ENCODE assay signal across 23 cellular contexts in the genomic region with DNA sequence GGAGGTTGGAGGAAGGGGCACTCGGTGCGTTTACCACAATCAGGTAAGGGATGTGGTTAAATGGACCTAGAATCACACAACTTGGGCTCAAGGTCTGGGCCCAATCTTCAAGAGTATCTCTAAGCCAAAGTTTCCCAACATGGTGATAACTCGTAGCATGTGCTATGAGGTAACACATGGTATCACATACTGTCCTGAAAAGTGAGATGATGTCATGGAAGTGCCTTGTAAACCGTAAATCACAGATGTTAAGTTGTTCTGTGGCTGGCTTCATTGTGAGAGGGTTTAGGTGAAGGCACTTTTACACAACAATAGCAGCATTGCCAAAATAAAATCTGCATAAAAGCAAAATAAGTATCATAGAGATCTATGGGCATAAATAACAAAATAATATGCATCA.
A peak's percentile ranks its signal among the peaks of the same experiment; 100 is the strongest.
DNase-seq lines count a peak whose midpoint lies in the region; ATAC-seq and TF ChIP-seq lines count a peak whose summit lies in the region.
"Had no signal": no experiment of that assay in that cellular context is flagged by ENCODE, and none has a peak within 500 bp of the region (broad histone marks: within the 10 kb centered on the region; RNA-seq: fewer than 3 reads in every experiment).

No MANE protein-coding gene starts in this region.

- H2AK5ac ChIP-seq in trophoblast cell (ENCODE audit: low read length), result no peak overlapping the region

- peak overlapping the region; percentile 98 for H3K23ac ChIP-seq in trophoblast cell (ENCODE audit: low read length)

- no peak overlapping the region for H2BK5ac ChIP-seq in trophoblast cell (ENCODE audit: low read depth, low read length, poor library complexity)

- H2AFZ ChIP-seq in trophoblast cell (ENCODE audit: insufficient read depth, low read length, poor library complexity), result no peak overlapping the region

- H3K4ac ChIP-seq in trophoblast cell (ENCODE audit: low read depth, low read length), result no peak overlapping the region

- H2BK120ac ChIP-seq in trophoblast cell (ENCODE audit: insufficient read depth, low read length, poor library complexity), result no peak overlapping the region

- no peaks in the 10 kb centered on the region for H3K36me3 Mint-ChIP-seq in activated naive CD4-positive, alpha-beta T cell treated with anti-CD3 and anti-CD28 coated beads, Interleukin-2, amount 50 U/mL, for 72 hours
- H3K36me3 Mint-ChIP-seq: CD14-positive monocyte; CD4-positive, alpha-beta memory T cell; CD4-positive, CD25-positive, alpha-beta regulatory T cell; CD8-positive, alpha-beta memory T cell had no signal

- no peak overlapping the region for H4K8ac ChIP-seq in trophoblast cell (ENCODE audit: low read depth, low read length)

- H3K79me2 ChIP-seq in trophoblast cell (ENCODE audit: control insufficient read depth, insufficient read depth, low read length, poor library complexity), result no peaks in the 10 kb centered on the region

- peak overlapping the region; percentile 56 for H3K9ac ChIP-seq in trophoblast cell (ENCODE audit: low read length)
- H3K9ac ChIP-seq: BLaER1 had no signal

- TF ChIP-seq POLR2A in spleen (IDR thresholded peaks at IDR 0.05), result no peak

- H4K91ac ChIP-seq in trophoblast cell (ENCODE audit: low read depth, low read length), result no peak overlapping the region

- no peak overlapping the region for H4K12ac ChIP-seq in trophoblast cell (ENCODE audit: low read depth, low read length)

- H3K14ac ChIP-seq in trophoblast cell (ENCODE audit: low read length), result no peak overlapping the region

- TF ChIP-seq CTCF in HEK293 (tag by site-specific recombination; IDR thresholded peaks at IDR 0.05) (no peak), spleen (IDR thresholded peaks at IDR 0.05 in 8 of 11, conservative IDR thresholded peaks at IDR 0.05 in 3 of 11) (no peak)

- H3K4me3 ChIP-seq in HEK293 (ENCODE audit: low read depth, low read length) (no peak overlapping the region), trophoblast cell (ENCODE audit: low read depth, low read length) (no peak overlapping the region), spleen (no peak overlapping the region)
- H3K4me3 ChIP-seq: BLaER1, GM12878 had no signal

- no peak overlapping the region for H3K18ac ChIP-seq in trophoblast cell (ENCODE audit: low read length)

- H3K9me3 Mint-ChIP-seq in activated naive CD4-positive, alpha-beta T cell treated with anti-CD3 and anti-CD28 coated beads, Interleukin-2, amount 50 U/mL, for 72 hours, result no peaks in the 10 kb centered on the region
- H3K9me3 Mint-ChIP-seq: CD14-positive monocyte; CD4-positive, alpha-beta memory T cell; CD8-positive, alpha-beta memory T cell had no signal

- CTCF ChIA-PET in HEK293 (lab: Yijun Ruan, JAX), result no interaction called here
- CTCF ChIA-PET in HEK293T (lab: Yijun Ruan, JAX), result no interaction called here

- H3K27ac ChIP-seq in HEK293 (ENCODE audit: extremely low read depth, low read depth, low read length) (no peak overlapping the region), trophoblast cell (ENCODE audit: low read depth, low read length) (no peak overlapping the region), spleen (no peak overlapping the region)
- H3K27ac ChIP-seq: BLaER1 had no signal

- no peak for ATAC-seq in activated naive CD4-positive, alpha-beta T cell treated with anti-CD3 and anti-CD28 coated beads, Interleukin-2, amount 50 U/mL, for 72 hours
- ATAC-seq: GM12878 had no signal

- H2BK12ac ChIP-seq in trophoblast cell (ENCODE audit: low read length), result no peak overlapping the region

- H3K27ac Mint-ChIP-seq in activated naive CD4-positive, alpha-beta T cell treated with anti-CD3 and anti-CD28 coated beads, Interleukin-2, amount 50 U/mL, for 72 hours, result no peak overlapping the region
- H3K27ac Mint-ChIP-seq: CD14-positive monocyte; CD4-positive, alpha-beta memory T cell; CD4-positive, CD25-positive, alpha-beta regulatory T cell; CD8-positive, alpha-beta memory T cell had no signal

- H3K79me1 ChIP-seq in trophoblast cell (ENCODE audit: low read length), result no peaks in the 10 kb centered on the region

- no peaks in the 10 kb centered on the region for H3K27me3 ChIP-seq in trophoblast cell (ENCODE audit: insufficient read depth, low read length)
- peaks cover 0 to 11% (median 0%) of the 10 kb centered on the region in 7 donors for H3K27me3 ChIP-seq in spleen (replicated peaks in 1 of 7)
- H3K27me3 ChIP-seq: BE2C, BLaER1 had no signal

- intact Hi-C loops in spleen (cut with DNase I; ENCODE audit: low total_unique reads), result no loop called here

- H3K4me1 ChIP-seq in HEK293 (ENCODE audit: control insufficient read depth, insufficient read depth, low read length) (no peaks in the 10 kb centered on the region), trophoblast cell (ENCODE audit: control insufficient read depth in 1 of 2, insufficient read depth in 2 of 2, low read length in 2 of 2) (no peaks in the 10 kb centered on the region), spleen (no peaks in the 10 kb centered on the region)
- H3K4me1 ChIP-seq: BE2C, BLaER1 had no signal

- no CpG with 5 or more reads among the region's 4 CpGs for WGBS in trophoblast cell (ENCODE audit: extremely low coverage, insufficient coverage, insufficient read length)
- 75 to 86% (median 83%) methylated on average over 4 of the region's 4 CpGs for WGBS in spleen, 5 donors

- H3K36me3 ChIP-seq in HEK293 (ENCODE audit: control insufficient read depth in 2 of 2, insufficient read depth in 1 of 2, low read length in 2 of 2) (no peaks in the 10 kb centered on the region), trophoblast cell (ENCODE audit: control insufficient read depth in 1 of 2, insufficient read depth in 2 of 2, low read length in 2 of 2) (no peaks in the 10 kb centered on the region), spleen (no peaks in the 10 kb centered on the region)
- H3K36me3 ChIP-seq: BE2C, BLaER1 had no signal

- no peak overlapping the region for H3K4me2 ChIP-seq in trophoblast cell (ENCODE audit: low read length)
- H3K4me2 ChIP-seq: BLaER1 had no signal

- DNase-seq in HEK293T (ENCODE audit: extremely low spot score) (no peak), trophoblast cell (no peak), spleen (no peak)
- no peak for DNase-seq in activated naive CD4-positive, alpha-beta T cell treated with anti-CD3 and anti-CD28 coated beads, Interleukin-2, amount 50 U/mL, for 72 hours (ENCODE audit: low spot score in 2 of 2)
- DNase-seq: 8988T; ACHN; BE2C; C1 segment of cervical spinal cord; CD4-positive, alpha-beta memory T cell; CD4-positive, CD25-positive, alpha-beta regulatory T cell; CD8-positive, alpha-beta memory T cell; COR-L47; DMS 273 treated with DMSO at 0.1 percent for 48 hours; DMS153; DMS53; DMS79; DND-41; EL; GDM1 had no signal

- POLR2A ChIA-PET in HEK293 (lab: Yijun Ruan, JAX), result no interaction called here
- POLR2A ChIA-PET in HEK293T (lab: Yijun Ruan, JAX), result no interaction called here

- H3K9me3 ChIP-seq in HEK293 (ENCODE audit: control insufficient read depth, insufficient read depth, low read depth, low read length) (no peaks in the 10 kb centered on the region), trophoblast cell (ENCODE audit: insufficient read depth, low read depth, low read length) (no peaks in the 10 kb centered on the region), spleen (no peaks in the 10 kb centered on the region)
- H3K9me3 ChIP-seq: BE2C, BLaER1 had no signal

TF ChIP-seq in HEK293, 187 proteins besides CTCF, POLR2A, EP300 and RAD21 (continues in another document):
- TF ChIP-seq ZNF121 (tag by site-specific recombination; IDR thresholded peaks at IDR 0.05), result no peak
- TF ChIP-seq GLI2 (tag by site-specific recombination; IDR thresholded peaks at IDR 0.05; ENCODE audit: borderline replicate concordance, low read depth), result no peak
- TF ChIP-seq ZNF223 (tag by site-specific recombination; IDR thresholded peaks at IDR 0.05), result no peak
- TF ChIP-seq, protein P1, sequence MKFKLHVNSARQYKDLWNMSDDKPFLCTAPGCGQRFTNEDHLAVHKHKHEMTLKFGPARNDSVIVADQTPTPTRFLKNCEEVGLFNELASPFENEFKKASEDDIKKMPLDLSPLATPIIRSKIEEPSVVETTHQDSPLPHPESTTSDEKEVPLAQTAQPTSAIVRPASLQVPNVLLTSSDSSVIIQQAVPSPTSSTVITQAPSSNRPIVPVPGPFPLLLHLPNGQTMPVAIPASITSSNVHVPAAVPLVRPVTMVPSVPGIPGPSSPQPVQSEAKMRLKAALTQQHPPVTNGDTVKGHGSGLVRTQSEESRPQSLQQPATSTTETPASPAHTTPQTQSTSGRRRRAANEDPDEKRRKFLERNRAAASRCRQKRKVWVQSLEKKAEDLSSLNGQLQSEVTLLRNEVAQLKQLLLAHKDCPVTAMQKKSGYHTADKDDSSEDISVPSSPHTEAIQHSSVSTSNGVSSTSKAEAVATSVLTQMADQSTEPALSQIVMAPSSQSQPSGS (tag by site-specific recombination; IDR thresholded peaks at IDR 0.05; ENCODE audit: low read depth), result peak; percentile 57
- TF ChIP-seq KLF7 (tag by site-specific recombination; IDR thresholded peaks at IDR 0.05; ENCODE audit: borderline replicate concordance), result no peak
- no peak for TF ChIP-seq ZFP3 (tag by site-specific recombination; IDR thresholded peaks at IDR 0.05; ENCODE audit: low read depth)
- TF ChIP-seq ZEB2 (tag by site-specific recombination; IDR thresholded peaks at IDR 0.05), result no peak
- TF ChIP-seq ZBTB21 (tag by site-specific recombination; IDR thresholded peaks at IDR 0.05), result 0 out of 2 replicates have a peak, but pooled peaks have one; percentile 26

TF ChIP-seq in HEK293T, 16 proteins besides CTCF, POLR2A, EP300 and RAD21:
- peak; percentile 88 for TF ChIP-seq L3MBTL2 (conservative IDR thresholded peaks at IDR 0.05)
- TF ChIP-seq FOXA1 (IDR thresholded peaks at IDR 0.05), result no peak
- TF ChIP-seq, protein P2, sequence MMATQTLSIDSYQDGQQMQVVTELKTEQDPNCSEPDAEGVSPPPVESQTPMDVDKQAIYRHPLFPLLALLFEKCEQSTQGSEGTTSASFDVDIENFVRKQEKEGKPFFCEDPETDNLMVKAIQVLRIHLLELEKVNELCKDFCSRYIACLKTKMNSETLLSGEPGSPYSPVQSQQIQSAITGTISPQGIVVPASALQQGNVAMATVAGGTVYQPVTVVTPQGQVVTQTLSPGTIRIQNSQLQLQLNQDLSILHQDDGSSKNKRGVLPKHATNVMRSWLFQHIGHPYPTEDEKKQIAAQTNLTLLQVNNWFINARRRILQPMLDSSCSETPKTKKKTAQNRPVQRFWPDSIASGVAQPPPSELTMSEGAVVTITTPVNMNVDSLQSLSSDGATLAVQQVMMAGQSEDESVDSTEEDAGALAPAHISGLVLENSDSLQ (IDR thresholded peaks at IDR 0.05), result peak; percentile 19; the same call in 1 of the 2 replicates
